Comparison of ENCODE assay signal across 1 cellular context in the genomic region with DNA sequence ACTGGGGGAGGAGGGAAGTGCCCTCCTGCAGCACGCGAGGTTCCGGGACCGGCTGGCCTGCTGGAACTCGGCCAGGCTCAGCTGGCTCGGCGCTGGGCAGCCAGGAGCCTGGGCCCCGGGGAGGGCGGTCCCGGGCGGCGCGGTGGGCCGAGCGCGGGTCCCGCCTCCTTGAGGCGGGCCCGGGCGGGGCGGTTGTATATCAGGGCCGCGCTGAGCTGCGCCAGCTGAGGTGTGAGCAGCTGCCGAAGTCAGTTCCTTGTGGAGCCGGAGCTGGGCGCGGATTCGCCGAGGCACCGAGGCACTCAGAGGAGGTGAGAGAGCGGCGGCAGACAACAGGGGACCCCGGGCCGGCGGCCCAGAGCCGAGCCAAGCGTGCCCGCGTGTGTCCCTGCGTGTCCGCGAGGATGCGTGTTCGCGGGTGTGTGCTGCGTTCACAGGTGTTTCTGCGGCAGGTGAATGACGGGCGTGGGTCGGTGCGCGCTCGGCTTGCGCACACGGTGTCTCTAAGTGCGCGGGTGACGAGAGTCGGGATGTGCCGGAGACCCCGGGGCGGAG.
TF ChIP-seq lines count a peak whose summit lies in the region.

Gene CDKN1A, plus strand, starts transcription at position 227 of the 555 bp plus-strand sequence. CDS start 5,388 bp downstream, outside the sequence.

TF ChIP-seq in SK-N-SH, 30 proteins besides CTCF, POLR2A, EP300 and RAD21 (continued from another document):
- TF ChIP-seq NFIC (IDR thresholded peaks at IDR 0.05; ENCODE audit: borderline replicate concordance) (peak; percentile 95), GATA2 (CRISPR knock-in tag; IDR thresholded peaks at IDR 0.05) (no peak), EZH2phosphoT487 (IDR thresholded peaks at IDR 0.05; ENCODE audit: borderline replicate concordance, low read depth) (no peak), RFX5 (IDR thresholded peaks at IDR 0.05; ENCODE audit: low read length) (no peak), IRF3 (IDR thresholded peaks at IDR 0.05; ENCODE audit: low read depth, low read length) (no peak), SMC3 (IDR thresholded peaks at IDR 0.05; ENCODE audit: low read depth, low read length) (peak; percentile 28; the same call in 1 of the 2 replicates), POLR2AphosphoS5 (IDR thresholded peaks at IDR 0.05; ENCODE audit: low read depth, low read length) (peak; percentile 100), GABPA (IDR thresholded peaks at IDR 0.05; ENCODE audit: low read depth) (peak; percentile 41; the same call in 1 of the 2 replicates), FOSL2 (IDR thresholded peaks at IDR 0.05; ENCODE audit: borderline replicate concordance, low read depth) (peak; percentile 32; the same call in 1 of the 2 replicates), MEF2A (IDR thresholded peaks at IDR 0.05; ENCODE audit: borderline replicate concordance, low read depth) (peak; percentile 36; the same call in 1 of the 2 replicates), TAF1 (IDR thresholded peaks at IDR 0.05; ENCODE audit: borderline replicate concordance, low read depth, low read length) (peak; percentile 96), ELF1 (IDR thresholded peaks at IDR 0.05) (peak; percentile 37; the same call in 1 of the 2 replicates), SIN3A (IDR thresholded peaks at IDR 0.05; ENCODE audit: borderline replicate concordance, low read depth, low read length) (peak; percentile 89; the same call in 1 of the 2 replicates), JUND (IDR thresholded peaks at IDR 0.05) (peak; percentile 16; the same call in 1 of the 2 replicates), YY1 (IDR thresholded peaks at IDR 0.05; ENCODE audit: low read depth) (0 out of 2 replicates have a peak, but pooled peaks have one; percentile 16), RCOR1 (IDR thresholded peaks at IDR 0.05; ENCODE audit: low read length) (no peak)
- TF ChIP-seq, protein P1, sequence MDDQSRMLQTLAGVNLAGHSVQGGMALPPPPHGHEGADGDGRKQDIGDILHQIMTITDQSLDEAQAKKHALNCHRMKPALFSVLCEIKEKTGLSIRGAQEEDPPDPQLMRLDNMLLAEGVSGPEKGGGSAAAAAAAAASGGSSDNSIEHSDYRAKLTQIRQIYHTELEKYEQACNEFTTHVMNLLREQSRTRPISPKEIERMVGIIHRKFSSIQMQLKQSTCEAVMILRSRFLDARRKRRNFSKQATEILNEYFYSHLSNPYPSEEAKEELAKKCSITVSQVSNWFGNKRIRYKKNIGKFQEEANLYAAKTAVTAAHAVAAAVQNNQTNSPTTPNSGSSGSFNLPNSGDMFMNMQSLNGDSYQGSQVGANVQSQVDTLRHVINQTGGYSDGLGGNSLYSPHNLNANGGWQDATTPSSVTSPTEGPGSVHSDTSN (IDR thresholded peaks at IDR 0.05), result peak; percentile 72
- TF ChIP-seq, protein P2, sequence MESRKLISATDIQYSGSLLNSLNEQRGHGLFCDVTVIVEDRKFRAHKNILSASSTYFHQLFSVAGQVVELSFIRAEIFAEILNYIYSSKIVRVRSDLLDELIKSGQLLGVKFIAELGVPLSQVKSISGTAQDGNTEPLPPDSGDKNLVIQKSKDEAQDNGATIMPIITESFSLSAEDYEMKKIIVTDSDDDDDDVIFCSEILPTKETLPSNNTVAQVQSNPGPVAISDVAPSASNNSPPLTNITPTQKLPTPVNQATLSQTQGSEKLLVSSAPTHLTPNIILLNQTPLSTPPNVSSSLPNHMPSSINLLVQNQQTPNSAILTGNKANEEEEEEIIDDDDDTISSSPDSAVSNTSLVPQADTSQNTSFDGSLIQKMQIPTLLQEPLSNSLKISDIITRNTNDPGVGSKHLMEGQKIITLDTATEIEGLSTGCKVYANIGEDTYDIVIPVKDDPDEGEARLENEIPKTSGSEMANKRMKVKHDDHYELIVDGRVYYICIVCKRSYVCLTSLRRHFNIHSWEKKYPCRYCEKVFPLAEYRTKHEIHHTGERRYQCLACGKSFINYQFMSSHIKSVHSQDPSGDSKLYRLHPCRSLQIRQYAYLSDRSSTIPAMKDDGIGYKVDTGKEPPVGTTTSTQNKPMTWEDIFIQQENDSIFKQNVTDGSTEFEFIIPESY (IDR thresholded peaks at IDR 0.05; ENCODE audit: borderline replicate concordance, low read depth), result peak; percentile 43; the same call in 1 of the 2 replicates
- TF ChIP-seq, protein P3, sequence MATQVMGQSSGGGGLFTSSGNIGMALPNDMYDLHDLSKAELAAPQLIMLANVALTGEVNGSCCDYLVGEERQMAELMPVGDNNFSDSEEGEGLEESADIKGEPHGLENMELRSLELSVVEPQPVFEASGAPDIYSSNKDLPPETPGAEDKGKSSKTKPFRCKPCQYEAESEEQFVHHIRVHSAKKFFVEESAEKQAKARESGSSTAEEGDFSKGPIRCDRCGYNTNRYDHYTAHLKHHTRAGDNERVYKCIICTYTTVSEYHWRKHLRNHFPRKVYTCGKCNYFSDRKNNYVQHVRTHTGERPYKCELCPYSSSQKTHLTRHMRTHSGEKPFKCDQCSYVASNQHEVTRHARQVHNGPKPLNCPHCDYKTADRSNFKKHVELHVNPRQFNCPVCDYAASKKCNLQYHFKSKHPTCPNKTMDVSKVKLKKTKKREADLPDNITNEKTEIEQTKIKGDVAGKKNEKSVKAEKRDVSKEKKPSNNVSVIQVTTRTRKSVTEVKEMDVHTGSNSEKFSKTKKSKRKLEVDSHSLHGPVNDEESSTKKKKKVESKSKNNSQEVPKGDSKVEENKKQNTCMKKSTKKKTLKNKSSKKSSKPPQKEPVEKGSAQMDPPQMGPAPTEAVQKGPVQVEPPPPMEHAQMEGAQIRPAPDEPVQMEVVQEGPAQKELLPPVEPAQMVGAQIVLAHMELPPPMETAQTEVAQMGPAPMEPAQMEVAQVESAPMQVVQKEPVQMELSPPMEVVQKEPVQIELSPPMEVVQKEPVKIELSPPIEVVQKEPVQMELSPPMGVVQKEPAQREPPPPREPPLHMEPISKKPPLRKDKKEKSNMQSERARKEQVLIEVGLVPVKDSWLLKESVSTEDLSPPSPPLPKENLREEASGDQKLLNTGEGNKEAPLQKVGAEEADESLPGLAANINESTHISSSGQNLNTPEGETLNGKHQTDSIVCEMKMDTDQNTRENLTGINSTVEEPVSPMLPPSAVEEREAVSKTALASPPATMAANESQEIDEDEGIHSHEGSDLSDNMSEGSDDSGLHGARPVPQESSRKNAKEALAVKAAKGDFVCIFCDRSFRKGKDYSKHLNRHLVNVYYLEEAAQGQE (IDR thresholded peaks at IDR 0.05; ENCODE audit: low read depth, low read length), result 0 out of 2 replicates have a peak, but pooled peaks have one; percentile 10
TF ChIP-seq in SK-N-SH: peak in this region for 20.
